ENCODE assay signal across 22 cellular contexts in genomic region chr2:222268311-222268980, GRCh38. TPM values are rescaled to one million over a fixed set of nuclear protein-coding genes. Genes with fewer than 3 reads are reported as not detected.
"Had no signal": no experiment of that assay in that cellular context is flagged by ENCODE, and none has a peak within 500 bp of the region (broad histone marks: within the 10 kb centered on the region; RNA-seq: fewer than 3 reads in every experiment).

No MANE protein-coding gene starts in this region.

- ATAC-seq: activated CD4-positive, CD25-positive, alpha-beta regulatory T cell treated with anti-CD3 and anti-CD28 coated beads, Interleukin-2, amount 50 U/mL, for 24 hours; activated T-cell treated with anti-CD3 and anti-CD28 coated beads, Interleukin-2, amount 50 U/mL, for 72 hours; gastroesophageal sphincter; heart left ventricle; left cardiac atrium; lower lobe of right lung; natural killer cell; stimulated activated naive B cell treated with anti-CD40 and anti-IgM and Interleukin-4, amounts not matched to agents 10 μg/mL and 1 μg/mL and 100 μg/mL, for 72 hours had no signal

- H3K27ac Mint-ChIP-seq: activated naive CD4-positive, alpha-beta T cell treated with anti-CD3 and anti-CD28 coated beads, Interleukin-2, amount 50 U/mL, for 24 hours; activated T-cell treated with anti-CD3 and anti-CD28 coated beads, Interleukin-2, amount 50 U/mL, for 72 hours; natural killer cell; stimulated activated naive B cell treated with anti-CD40 and anti-IgM and Interleukin-4, amounts not matched to agents 10 μg/mL and 1 μg/mL and 100 μg/mL, for 72 hours; T-helper 1 cell treated with Interleukin-12 subunit alpha and Interleukin-12 subunit beta and Interleukin-4 antibody, amounts not matched to agents 30 μg/mL and 1 μg/mL, for 36 hours had no signal

- H3K4me1 Mint-ChIP-seq: activated naive CD4-positive, alpha-beta T cell treated with anti-CD3 and anti-CD28 coated beads, Interleukin-2, amount 50 U/mL, for 24 hours; natural killer cell; stimulated activated naive B cell treated with anti-CD40 and anti-IgM and Interleukin-4, amounts not matched to agents 10 μg/mL and 1 μg/mL and 100 μg/mL, for 72 hours had no signal

- H3K9me3 ChIP-seq: lower lobe of right lung had no signal

- DNase-seq: activated CD4-positive, alpha-beta T cell treated with anti-CD3 and anti-CD28 coated beads, Interleukin-2, amount 50 U/mL, for 1 hour; activated gamma-delta T cell; activated T-cell treated with anti-CD3 and anti-CD28 coated beads, Interleukin-2, amount 50 U/mL, for 72 hours; adrenal gland; heart left ventricle; left cardiac atrium; lower lobe of right lung; natural killer cell; occipital lobe; retina; spleen; stimulated activated CD4-positive, alpha-beta T cell treated with anti-CD3 and anti-CD28 coated beads, Interleukin-4, amount 100 ng/mL, for 4 hours; stimulated activated naive B cell treated with anti-CD40 and anti-IgM and Interleukin-4, amounts not matched to agents 10 μg/mL and 1 μg/mL and 100 μg/mL, for 72 hours had no signal

- H3K4me3 ChIP-seq: adrenal gland, cardiac muscle cell, gastroesophageal sphincter, heart left ventricle, lower lobe of right lung, spleen had no signal

- H3K4me1 ChIP-seq: adrenal gland, gastroesophageal sphincter, heart left ventricle, lower lobe of right lung, spleen had no signal

- H3K36me3 ChIP-seq: adrenal gland, cardiac muscle cell, gastroesophageal sphincter, heart left ventricle, lower lobe of right lung, spleen had no signal

- H3K27me3 ChIP-seq: cardiac muscle cell had no signal

- H3K27ac ChIP-seq: adrenal gland, cardiac muscle cell, gastroesophageal sphincter, heart left ventricle, lower lobe of right lung, spleen had no signal

- H3K36me3 Mint-ChIP-seq: activated naive CD4-positive, alpha-beta T cell treated with anti-CD3 and anti-CD28 coated beads, Interleukin-2, amount 50 U/mL, for 24 hours; natural killer cell; stimulated activated naive B cell treated with anti-CD40 and anti-IgM and Interleukin-4, amounts not matched to agents 10 μg/mL and 1 μg/mL and 100 μg/mL, for 72 hours had no signal

- H3K9me3 Mint-ChIP-seq: activated naive CD4-positive, alpha-beta T cell treated with anti-CD3 and anti-CD28 coated beads, Interleukin-2, amount 50 U/mL, for 24 hours; activated T-cell treated with anti-CD3 and anti-CD28 coated beads, Interleukin-2, amount 50 U/mL, for 72 hours; T-helper 1 cell treated with Interleukin-12 subunit alpha and Interleukin-12 subunit beta and Interleukin-4 antibody, amounts not matched to agents 30 μg/mL and 1 μg/mL, for 36 hours had no signal

- H3K4me3 Mint-ChIP-seq: activated naive CD4-positive, alpha-beta T cell treated with anti-CD3 and anti-CD28 coated beads, Interleukin-2, amount 50 U/mL, for 24 hours; activated T-cell treated with anti-CD3 and anti-CD28 coated beads, Interleukin-2, amount 50 U/mL, for 72 hours; natural killer cell; stimulated activated naive B cell treated with anti-CD40 and anti-IgM and Interleukin-4, amounts not matched to agents 10 μg/mL and 1 μg/mL and 100 μg/mL, for 72 hours; T-helper 1 cell treated with Interleukin-12 subunit alpha and Interleukin-12 subunit beta and Interleukin-4 antibody, amounts not matched to agents 30 μg/mL and 1 μg/mL, for 36 hours had no signal

RNA-seq across cellular contexts. Expression of gene PAX3, which starts 30.4 kb away (rescaled TPM):
- total RNA-seq: activated CD8-positive, alpha-beta memory T cell treated with anti-CD3 and anti-CD28 coated beads for 36 hours; activated T-cell treated with anti-CD3 and anti-CD28 coated beads, Interleukin-2, amount 50 U/mL, for 72 hours; adrenal gland; dermis microvascular lymphatic vessel endothelial cell; epithelial cell of proximal tubule; lower lobe of right lung; natural killer cell; ureter had no signal
- polyA plus RNA-seq: adrenal gland, heart left ventricle, spleen had no signal
